ENCODE assay signal across 13 cellular contexts in the genomic region with DNA sequence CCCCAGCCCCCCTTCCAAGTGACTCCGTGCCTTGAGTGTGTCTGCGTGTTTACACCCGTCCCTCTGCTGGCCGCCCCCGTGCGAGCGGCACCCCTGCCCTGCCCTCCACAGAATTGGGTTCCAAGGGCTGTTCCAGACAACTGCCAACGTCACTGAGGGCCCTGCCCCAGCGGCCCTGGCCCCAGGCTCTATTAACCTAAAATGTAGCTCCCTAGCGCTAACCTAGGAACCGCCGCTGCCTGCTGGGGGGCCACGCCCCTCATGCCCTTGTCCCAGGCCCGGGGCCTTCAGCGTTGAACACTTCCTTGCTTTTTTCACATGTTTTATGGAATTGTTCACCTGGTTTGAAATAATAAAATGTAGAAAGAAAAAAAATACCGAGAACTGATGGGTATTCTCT. TPM values are rescaled to one million over a fixed set of nuclear protein-coding genes. Genes with fewer than 3 reads are reported as not detected.
DNase-seq lines count a peak whose midpoint lies in the region; ATAC-seq and TF ChIP-seq lines count a peak whose summit lies in the region.
"Had no signal": no experiment of that assay in that cellular context is flagged by ENCODE, and none has a peak within 500 bp of the region (broad histone marks: within the 10 kb centered on the region; RNA-seq: fewer than 3 reads in every experiment).

No MANE protein-coding gene starts in this region.

- no peak overlapping the region for H3K23ac ChIP-seq in trophoblast cell (ENCODE audit: low read length)

- H3K4me1 ChIP-seq in trophoblast cell (ENCODE audit: control insufficient read depth in 1 of 2, insufficient read depth in 2 of 2, low read length in 2 of 2) (peaks cover 19 to 21% of the 10 kb centered on the region in 2 experiments), vagina (peaks cover 57% of the 10 kb centered on the region)

- no peak overlapping the region for H2AK5ac ChIP-seq in trophoblast cell (ENCODE audit: low read length)

- no peak overlapping the region for H4K8ac ChIP-seq in trophoblast cell (ENCODE audit: low read depth, low read length)

- peaks cover 46% of the 10 kb centered on the region in 2 experiments for H3K36me3 ChIP-seq in trophoblast cell (ENCODE audit: control insufficient read depth in 1 of 2, insufficient read depth in 2 of 2, low read length in 2 of 2)
- peaks cover 0 to 27% of the 10 kb centered on the region in 2 donors for H3K36me3 ChIP-seq in vagina

- H3K4me1 Mint-ChIP-seq in natural killer cell, result peaks cover 5 to 24% of the 10 kb centered on the region in 2 donors
- H3K4me1 Mint-ChIP-seq in natural killer cell treated with Interleukin-12 subunit alpha and Interleukin-12 subunit beta and Interleukin-15 and Interleukin-18, amount 100 ng/mL, for 72 hours (ENCODE audit: low read depth in 2 of 2), result peaks cover 4 to 13% of the 10 kb centered on the region in 2 donors
- H3K4me1 Mint-ChIP-seq in effector memory CD8-positive, alpha-beta T cell (ENCODE audit: low read depth in 2 of 2), result peaks cover 7 to 8% of the 10 kb centered on the region in 2 donors

- WGBS in trophoblast cell (ENCODE audit: extremely low coverage, insufficient coverage, insufficient read length), result no CpG with 5 or more reads among the region's 16 CpGs

- no peak for DNase-seq in natural killer cell
- DNase-seq in natural killer cell treated with Interleukin-12 subunit alpha and Interleukin-12 subunit beta and Interleukin-15 and Interleukin-18, amount 100 ng/mL, for 72 hours (ENCODE audit: low spot score), result no peak
- DNase-seq in effector memory CD8-positive, alpha-beta T cell, result no peak
- DNase-seq in trophoblast cell, result no peak
- no peak for DNase-seq in vagina (ENCODE audit: extremely low spot score in 2 of 2)
- DNase-seq in AG08396 (ENCODE audit: low spot score), result no peak
- no peak for DNase-seq in HuH-7.5 (ENCODE audit: low spot score)
- DNase-seq in Kasumi-1 (lab: John Stamatoyannopoulos, UW), result no peak
- DNase-seq: activated CD4-positive, alpha-beta T cell treated with anti-CD3 and anti-CD28 coated beads for 4 hours; activated naive CD8-positive, alpha-beta T cell treated with anti-CD3 and anti-CD28 coated beads for 36 hours; GF-D8; NCI-H226; SHP77 treated with DMSO at 0.1 percent for 48 hours had no signal

- no peak for TF ChIP-seq POLR2A in vagina (IDR thresholded peaks at IDR 0.05)

- no peak overlapping the region for H3K4me2 ChIP-seq in trophoblast cell (ENCODE audit: low read length)

- H3K14ac ChIP-seq in trophoblast cell (ENCODE audit: low read length), result no peak overlapping the region

- intact Hi-C loops in natural killer cell (cut with micrococcal nuclease), result no loop called here
- intact Hi-C loops in vagina (cut with DNase I), result loop anchor here (5.0 kb wide), 1 partner anchor 63 kb away; a partner anchor contains a TSS

- peak overlapping the region; percentile 45 for H3K4me3 Mint-ChIP-seq in natural killer cell
- H3K4me3 Mint-ChIP-seq in natural killer cell treated with Interleukin-12 subunit alpha and Interleukin-12 subunit beta and Interleukin-15 and Interleukin-18, amount 100 ng/mL, for 72 hours, result no peak overlapping the region
- H3K4me3 Mint-ChIP-seq in effector memory CD8-positive, alpha-beta T cell, result peak overlapping the region; percentile 10 to 31

- H4K12ac ChIP-seq in trophoblast cell (ENCODE audit: low read depth, low read length), result no peak overlapping the region

- H3K27ac ChIP-seq in trophoblast cell (ENCODE audit: low read depth, low read length), result peak overlapping the region; percentile 22
- peak overlapping the region; percentile 98 for H3K27ac ChIP-seq in vagina

- no peak overlapping the region for H2AFZ ChIP-seq in trophoblast cell (ENCODE audit: insufficient read depth, low read length, poor library complexity)

- peaks cover 21% of the 10 kb centered on the region for H3K79me1 ChIP-seq in trophoblast cell (ENCODE audit: low read length)

- no peaks in the 10 kb centered on the region for H3K9me3 Mint-ChIP-seq in natural killer cell
- no peaks in the 10 kb centered on the region for H3K9me3 Mint-ChIP-seq in natural killer cell treated with Interleukin-12 subunit alpha and Interleukin-12 subunit beta and Interleukin-15 and Interleukin-18, amount 100 ng/mL, for 72 hours
- no peaks in the 10 kb centered on the region for H3K9me3 Mint-ChIP-seq in effector memory CD8-positive, alpha-beta T cell
- H3K9me3 Mint-ChIP-seq: activated naive CD8-positive, alpha-beta T cell treated with anti-CD3 and anti-CD28 coated beads for 36 hours had no signal

- no peak overlapping the region for H3K9ac ChIP-seq in trophoblast cell (ENCODE audit: low read length)

- H3K4ac ChIP-seq in trophoblast cell (ENCODE audit: low read depth, low read length), result no peak overlapping the region

- H3K9me3 ChIP-seq in trophoblast cell (ENCODE audit: insufficient read depth, low read depth, low read length), result no peaks in the 10 kb centered on the region
- H3K9me3 ChIP-seq in vagina, result no peaks in the 10 kb centered on the region

- TF ChIP-seq CTCF in natural killer cell (IDR thresholded peaks at IDR 0.05) (no peak), vagina (IDR thresholded peaks at IDR 0.05) (no peak)

- H3K79me2 ChIP-seq in trophoblast cell (ENCODE audit: control insufficient read depth, insufficient read depth, low read length, poor library complexity), result peaks cover 7% of the 10 kb centered on the region

- peak overlapping the region; percentile 54 to 71 for H3K27ac Mint-ChIP-seq in natural killer cell
- no peak overlapping the region for H3K27ac Mint-ChIP-seq in natural killer cell treated with Interleukin-12 subunit alpha and Interleukin-12 subunit beta and Interleukin-15 and Interleukin-18, amount 100 ng/mL, for 72 hours
- peak overlapping the region; percentile 38 to 92 for H3K27ac Mint-ChIP-seq in effector memory CD8-positive, alpha-beta T cell

- H3K18ac ChIP-seq in trophoblast cell (ENCODE audit: low read length), result no peak overlapping the region

- no peaks in the 10 kb centered on the region for H3K27me3 Mint-ChIP-seq in natural killer cell (ENCODE audit: low read depth in 2 of 2)
- no peaks in the 10 kb centered on the region for H3K27me3 Mint-ChIP-seq in natural killer cell treated with Interleukin-12 subunit alpha and Interleukin-12 subunit beta and Interleukin-15 and Interleukin-18, amount 100 ng/mL, for 72 hours
- H3K27me3 Mint-ChIP-seq in effector memory CD8-positive, alpha-beta T cell, result no peaks in the 10 kb centered on the region
- H3K27me3 Mint-ChIP-seq: activated naive CD8-positive, alpha-beta T cell treated with anti-CD3 and anti-CD28 coated beads for 36 hours had no signal

- H3K27me3 ChIP-seq in trophoblast cell (ENCODE audit: insufficient read depth, low read length), result no peaks in the 10 kb centered on the region
- H3K27me3 ChIP-seq in vagina, result no peaks in the 10 kb centered on the region

- no peak overlapping the region for H2BK120ac ChIP-seq in trophoblast cell (ENCODE audit: insufficient read depth, low read length, poor library complexity)

- no peak overlapping the region for H4K91ac ChIP-seq in trophoblast cell (ENCODE audit: low read depth, low read length)

- no peak overlapping the region for H2BK5ac ChIP-seq in trophoblast cell (ENCODE audit: low read depth, low read length, poor library complexity)

- H3K36me3 Mint-ChIP-seq in natural killer cell, result no peaks in the 10 kb centered on the region
- H3K36me3 Mint-ChIP-seq in natural killer cell treated with Interleukin-12 subunit alpha and Interleukin-12 subunit beta and Interleukin-15 and Interleukin-18, amount 100 ng/mL, for 72 hours, result peaks cover 6% of the 10 kb centered on the region
- peaks cover 68% of the 10 kb centered on the region for H3K36me3 Mint-ChIP-seq in effector memory CD8-positive, alpha-beta T cell (ENCODE audit: insufficient read depth)

- H2BK12ac ChIP-seq in trophoblast cell (ENCODE audit: low read length), result no peak overlapping the region

- ATAC-seq in natural killer cell, result no peak
- ATAC-seq in natural killer cell treated with Interleukin-12 subunit alpha and Interleukin-12 subunit beta and Interleukin-15 and Interleukin-18, amount 100 ng/mL, for 72 hours, result no peak
- ATAC-seq in effector memory CD8-positive, alpha-beta T cell (replicated peaks), result no peak

- H3K4me3 ChIP-seq in trophoblast cell (ENCODE audit: low read depth, low read length) (no peak overlapping the region), vagina (no peak overlapping the region)

RNA-seq across cellular contexts. Expression of a gene that starts 10.0 kb away (rescaled TPM):
- total RNA-seq in natural killer cell (1 to 10 TPM in 1 of 3 donors, under 1 TPM in 2; 0.97 to 2.0 (median 0.99) TPM), vagina (32.9 TPM)
- 1 to 10 TPM in 1 of 2 donors, under 1 TPM in 1; 0.89 to 1.2 TPM for total RNA-seq in natural killer cell treated with Interleukin-12 subunit alpha and Interleukin-12 subunit beta and Interleukin-15 and Interleukin-18, amount 100 ng/mL, for 72 hours
- 1.8 and 2.0 TPM in 2 replicates for polyA plus RNA-seq in trophoblast cell (2013)

RNA-seq across cellular contexts. Expression of a gene that starts 19.9 kb away (rescaled TPM):
- not detected for total RNA-seq in natural killer cell
- not detected for total RNA-seq in natural killer cell treated with Interleukin-12 subunit alpha and Interleukin-12 subunit beta and Interleukin-15 and Interleukin-18, amount 100 ng/mL, for 72 hours
- polyA plus RNA-seq in trophoblast cell (2013), result 0.06 and 0.08 TPM in 2 replicates
- not detected for total RNA-seq in vagina
- total RNA-seq: activated naive CD8-positive, alpha-beta T cell treated with anti-CD3 and anti-CD28 coated beads for 36 hours had no signal

RNA-seq across cellular contexts. Expression of a gene that starts 23.0 kb away (rescaled TPM):
- 100 to 1,000 TPM; 428 to 467 (median 447) TPM for total RNA-seq in natural killer cell
- total RNA-seq in natural killer cell treated with Interleukin-12 subunit alpha and Interleukin-12 subunit beta and Interleukin-15 and Interleukin-18, amount 100 ng/mL, for 72 hours, result 100 to 1,000 TPM; 331 to 413 TPM
- polyA plus RNA-seq in trophoblast cell (2013), result 191 and 192 TPM in 2 replicates
- 244 TPM for total RNA-seq in vagina

RNA-seq across cellular contexts. Expression of a gene that starts 33.2 kb away (rescaled TPM):
- 10 to 100 TPM; 27.8 to 39.1 (median 32.1) TPM for total RNA-seq in natural killer cell
- 100 to 1,000 TPM in 1 of 2 donors, 10 to 100 TPM in 1; 84.2 to 225 TPM for total RNA-seq in natural killer cell treated with Interleukin-12 subunit alpha and Interleukin-12 subunit beta and Interleukin-15 and Interleukin-18, amount 100 ng/mL, for 72 hours
- 36.9 and 37.3 TPM in 2 replicates for polyA plus RNA-seq in trophoblast cell (2013)
- total RNA-seq in vagina, result 37.3 TPM

RNA-seq across cellular contexts. Expression of a gene that starts 40.2 kb away (rescaled TPM):
- total RNA-seq in natural killer cell, result 1 to 10 TPM in 2 of 3 donors, under 1 TPM in 1; 0.93 to 2.0 (median 1.2) TPM
- total RNA-seq in natural killer cell treated with Interleukin-12 subunit alpha and Interleukin-12 subunit beta and Interleukin-15 and Interleukin-18, amount 100 ng/mL, for 72 hours, result 1 to 10 TPM; 5.5 to 5.6 TPM
- 10.8 and 11.2 TPM in 2 replicates for polyA plus RNA-seq in trophoblast cell (2013)
- total RNA-seq in vagina, result 8.1 TPM

Comparison
In these comparisons a context has a peak if more than half of its experiments do, and no peak if none do; other contexts are left out.
1. H3K27ac Mint-ChIP-seq: peak in natural killer cell (2 of 2) and effector memory CD8-positive, alpha-beta T cell (2 of 2); none in natural killer cell treated with Interleukin-12 subunit alpha and Interleukin-12 subunit beta and Interleukin-15 and Interleukin-18, amount 100 ng/mL, for 72 hours (0 of 2).
2. RNA of a gene that starts 10.0 kb away (total RNA-seq): 32.9 TPM in vagina (single experiment); 0.89 to 1.2 TPM in natural killer cell treated with Interleukin-12 subunit alpha and Interleukin-12 subunit beta and Interleukin-15 and Interleukin-18, amount 100 ng/mL, for 72 hours and 0.97 to 2.0 TPM in natural killer cell; every median in the first group is over 10 times any median in the second.